Comparison of ENCODE assay signal across 17 cellular contexts in genomic region chr7:93720106-93720505, GRCh38.
DNase-seq lines count a peak whose midpoint lies in the region; TF ChIP-seq lines count a peak whose summit lies in the region.
"Had no signal": no experiment of that assay in that cellular context is flagged by ENCODE, and none has a peak within 500 bp of the region (broad histone marks: within the 10 kb centered on the region; RNA-seq: fewer than 3 reads in every experiment).

No MANE protein-coding gene starts in this region.

- H3K4me1 ChIP-seq in hepatocyte (ENCODE audit: insufficient read depth) = peaks cover 7% of the 10 kb centered on the region

- DNase-seq in NCI-H748 (lab: John Stamatoyannopoulos, UW; ENCODE audit: unreplicated experiment) = peak; percentile 19
- DNase-seq in NCI-H748 treated with DMSO at 0.1 percent for 48 hours (lab: John Stamatoyannopoulos, UW) = no peak
- DNase-seq in hepatocyte (ENCODE audit: low spot score) = no peak
- no peak for DNase-seq in NCI-H526 treated with DMSO at 0.1 percent for 48 hours (lab: John Stamatoyannopoulos, UW)
- no peak for DNase-seq in Ammon's horn (ENCODE audit: low spot score)
- DNase-seq in NCI-H1048 (lab: John Stamatoyannopoulos, UW) = no peak
- DNase-seq: CD4-positive, alpha-beta T cell; DMS79 treated with DMSO at 0.1 percent for 48 hours; KBM-7; MG63; NCI-H1694; NCI-H510A treated with DMSO at 0.1 percent for 48 hours; NCI-H82; Right ventricle myocardium superior; RPMI8226 had no signal

- H3K27ac ChIP-seq in hepatocyte = peak overlapping the region; percentile 34
- H3K27ac ChIP-seq: BLaER1 treated with 17β-estradiol and CSF1 and Interleukin-3, amounts not matched to agents 10 nM and 100 nM had no signal

- peaks cover 6% of the 10 kb centered on the region for H3K27me3 Mint-ChIP-seq in nephron (ENCODE audit: low read depth)

- H3K36me3 Mint-ChIP-seq in nephron (ENCODE audit: low read depth) = no peaks in the 10 kb centered on the region

- H3K4me3 Mint-ChIP-seq in nephron = peak overlapping the region in 2 of 3 experiments; percentile 7
- H3K4me3 Mint-ChIP-seq: CD4-positive, alpha-beta T cell had no signal

- no peaks in the 10 kb centered on the region for H4K20me1 ChIP-seq in hepatocyte (ENCODE audit: insufficient read depth, poor library complexity, severe bottlenecking)
- H4K20me1 ChIP-seq: BLaER1 treated with 17β-estradiol and CSF1 and Interleukin-3, amounts not matched to agents 10 nM and 100 nM had no signal

- H3K27me3 ChIP-seq in hepatocyte = no peaks in the 10 kb centered on the region
- H3K27me3 ChIP-seq: BLaER1 treated with 17β-estradiol and CSF1 and Interleukin-3, amounts not matched to agents 10 nM and 100 nM; MG63 had no signal

- H3K36me3 ChIP-seq in hepatocyte (replicated peaks; ENCODE audit: insufficient read depth, low read depth) = no peaks in the 10 kb centered on the region
- H3K36me3 ChIP-seq: BLaER1 treated with 17β-estradiol and CSF1 and Interleukin-3, amounts not matched to agents 10 nM and 100 nM; MG63 had no signal

- H3K79me2 ChIP-seq in hepatocyte = no peaks in the 10 kb centered on the region

- TF ChIP-seq CTCF in hepatocyte (IDR thresholded peaks at IDR 0.05; ENCODE audit: poor library complexity) = no peak
- no peak for TF ChIP-seq CTCF in nephron (IDR thresholded peaks at IDR 0.05; ENCODE audit: unreplicated experiment in 3 of 3)

- H3K9me3 ChIP-seq in hepatocyte (ENCODE audit: low read depth) = no peaks in the 10 kb centered on the region
- H3K9me3 ChIP-seq: BLaER1 treated with 17β-estradiol and CSF1 and Interleukin-3, amounts not matched to agents 10 nM and 100 nM; MG63 had no signal

- no peaks in the 10 kb centered on the region for H3K9me3 Mint-ChIP-seq in nephron
- H3K9me3 Mint-ChIP-seq: CD4-positive, alpha-beta T cell had no signal

- H3K27ac Mint-ChIP-seq in nephron = peak overlapping the region; percentile 19 to 82 (median 37)
- H3K27ac Mint-ChIP-seq: CD4-positive, alpha-beta T cell had no signal

- H3K4me2 ChIP-seq in hepatocyte = no peak overlapping the region
- H3K4me2 ChIP-seq: BLaER1 treated with 17β-estradiol and CSF1 and Interleukin-3, amounts not matched to agents 10 nM and 100 nM had no signal

- H2AFZ ChIP-seq in hepatocyte = no peak overlapping the region

- no peak overlapping the region for H3K4me3 ChIP-seq in hepatocyte
- H3K4me3 ChIP-seq: BLaER1 treated with 17β-estradiol and CSF1 and Interleukin-3, amounts not matched to agents 10 nM and 100 nM; MG63 had no signal

- H3K9me2 ChIP-seq in hepatocyte (replicated peaks; ENCODE audit: insufficient read depth) = no peaks in the 10 kb centered on the region

- H3K4me1 Mint-ChIP-seq in nephron = peaks cover 27% of the 10 kb centered on the region
